Comparison of ENCODE assay signal across 12 cellular contexts in genomic region chr16:75379339-75379738, GRCh38. TPM values are rescaled to one million over a fixed set of nuclear protein-coding genes. Genes with fewer than 3 reads are reported as not detected.
A peak's percentile ranks its signal among the peaks of the same experiment; 100 is the strongest.
DNase-seq lines count a peak whose midpoint lies in the region; ATAC-seq and FAIRE-seq lines count a peak whose summit lies in the region.
"Had no signal": no experiment of that assay in that cellular context is flagged by ENCODE, and none has a peak within 500 bp of the region (broad histone marks: within the 10 kb centered on the region; RNA-seq: fewer than 3 reads in every experiment).

No MANE protein-coding gene starts in this region.

- intact Hi-C loops in activated naive CD4-positive, alpha-beta T cell treated with anti-CD3 and anti-CD28 coated beads for 36 hours (cut with micrococcal nuclease), result loop anchor here (1.0 to 2.0 kb wide), 6 partner anchors 23 to 237 kb away; partner anchors contain the start of genes CFDP1 and TMEM170A

- CTCF ChIA-PET in activated naive CD4-positive, alpha-beta T cell treated with anti-CD3 and anti-CD28 coated beads for 36 hours (lab: Charles Lee), result interaction anchor here (0.6 to 4.0 kb wide), 7 partner anchors 60 to 180 kb away, joined by 3 to 22 read pairs (median 3); no protein-coding TSS in a partner anchor

- H3K27me3 Mint-ChIP-seq in activated naive CD4-positive, alpha-beta T cell treated with anti-CD3 and anti-CD28 coated beads for 36 hours (ENCODE audit: low read depth), result peaks cover 2% of the 10 kb centered on the region

- ATAC-seq in HG02571 (IDR thresholded peaks at IDR 0.05; ENCODE audit: unreplicated experiment), result peak; percentile 62
- ATAC-seq in stimulated activated naive CD8-positive, alpha-beta T cell treated with anti-CD3 and anti-CD28 coated beads, Interleukin-15, Interleukin-2, amounts not matched to agents 100 U/mL and 50 U/mL, for 24 hours, result peak; percentile 75

- H3K9me3 Mint-ChIP-seq in activated naive CD4-positive, alpha-beta T cell treated with anti-CD3 and anti-CD28 coated beads for 36 hours, result no peaks in the 10 kb centered on the region
- H3K9me3 Mint-ChIP-seq: memory B cell had no signal

- no peak overlapping the region for H3K27ac Mint-ChIP-seq in activated naive CD4-positive, alpha-beta T cell treated with anti-CD3 and anti-CD28 coated beads for 36 hours
- H3K27ac Mint-ChIP-seq: memory B cell had no signal

- H3K4me3 Mint-ChIP-seq in activated naive CD4-positive, alpha-beta T cell treated with anti-CD3 and anti-CD28 coated beads for 36 hours, result no peak overlapping the region
- H3K4me3 Mint-ChIP-seq: memory B cell had no signal

- peak; percentile 33 for DNase-seq in activated naive CD4-positive, alpha-beta T cell treated with anti-CD3 and anti-CD28 coated beads for 36 hours
- DNase-seq in activated naive CD4-positive, alpha-beta T cell treated with anti-CD3 and anti-CD28 coated beads, Interleukin-2, amount 50 U/mL, for 16 hours, result no peak
- DNase-seq in M059J (ENCODE audit: low read depth) (peak; percentile 38), frontal cortex (ENCODE audit: low spot score in 2 of 2) (no peak), NCI-H1092 treated with DMSO at 0.1 percent for 48 hours (lab: John Stamatoyannopoulos, UW) (no peak), HUDEP-2 (lab: John Stamatoyannopoulos, UW; ENCODE audit: unreplicated experiment in 76 of 76) (no peak)
- DNase-seq in stimulated activated naive CD8-positive, alpha-beta T cell treated with anti-CD3 and anti-CD28 coated beads, Interleukin-15, Interleukin-2, amounts not matched to agents 100 U/mL and 50 U/mL, for 24 hours, result no peak
- DNase-seq: activated gamma-delta T cell treated with Interleukin-2 at 50 U/mL for 16 hours, erythroblast, NCI-H1092 had no signal

- peaks cover 51% of the 10 kb centered on the region for H3K4me1 Mint-ChIP-seq in activated naive CD4-positive, alpha-beta T cell treated with anti-CD3 and anti-CD28 coated beads for 36 hours (ENCODE audit: low read depth)

- no peak for FAIRE-seq in frontal cortex (lab: Jason Lieb, UNC)

- H3K36me3 Mint-ChIP-seq in activated naive CD4-positive, alpha-beta T cell treated with anti-CD3 and anti-CD28 coated beads for 36 hours (ENCODE audit: low read depth), result peaks cover 39% of the 10 kb centered on the region

RNA-seq across cellular contexts. Expression of gene CFDP1, which starts 54.0 kb away (rescaled TPM):
- total RNA-seq in activated naive CD4-positive, alpha-beta T cell treated with anti-CD3 and anti-CD28 coated beads for 36 hours, result 10 to 100 TPM; 37.2 to 44.1 TPM
- total RNA-seq in M059J (2014; rRNA removed; shearing (Covaris generic)), result 91.3 and 111 TPM in 2 replicates
- 60.3 TPM for total RNA-seq in frontal cortex

Comparison
In these comparisons a context has a peak if more than half of its experiments do, and no peak if none do; other contexts are left out.
1. DNase-seq: peak in activated naive CD4-positive, alpha-beta T cell treated with anti-CD3 and anti-CD28 coated beads for 36 hours (single experiment) and M059J (single experiment); none in activated naive CD4-positive, alpha-beta T cell treated with anti-CD3 and anti-CD28 coated beads, Interleukin-2, amount 50 U/mL, for 16 hours (single experiment), stimulated activated naive CD8-positive, alpha-beta T cell treated with anti-CD3 and anti-CD28 coated beads, Interleukin-15, Interleukin-2, amounts not matched to agents 100 U/mL and 50 U/mL, for 24 hours (single experiment), frontal cortex (0 of 2), NCI-H1092 treated with DMSO at 0.1 percent for 48 hours (single experiment) and HUDEP-2 (0 of 76).